In genomic region chr10:92062273-92062672, GRCh38 we compare ENCODE assay signal across 16 cellular contexts.
A peak's percentile ranks its signal among the peaks of the same experiment; 100 is the strongest.
DNase-seq lines count a peak whose midpoint lies in the region; ATAC-seq and TF ChIP-seq lines count a peak whose summit lies in the region.
"Had no signal": no experiment of that assay in that cellular context is flagged by ENCODE, and none has a peak within 500 bp of the region (broad histone marks: within the 10 kb centered on the region; RNA-seq: fewer than 3 reads in every experiment).

No MANE protein-coding gene starts in this region.

- H3K9ac ChIP-seq in PC-3 (ENCODE audit: low read length) = no peak overlapping the region
- H3K9ac ChIP-seq: BLaER1 treated with 17β-estradiol and CSF1 and Interleukin-3, amounts not matched to agents 10 nM and 100 nM had no signal

- H4K20me1 ChIP-seq in PC-3 (ENCODE audit: low read length) = no peaks in the 10 kb centered on the region

- H3K9me2 ChIP-seq in PC-3 (replicated peaks; ENCODE audit: low read length) = no peaks in the 10 kb centered on the region

- CTCF ChIA-PET in PC-3 (lab: Charles Lee) = no interaction called here

- no peaks in the 10 kb centered on the region for H3F3A ChIP-seq in PC-3 (ENCODE audit: low read length, unreplicated experiment)

- no TSS peak for BruUV-seq in PC-3 (replicated peaks; lab: Mats Ljungman, UMichigan)

- TF ChIP-seq CTCF in left ventricle myocardium inferior (IDR thresholded peaks at IDR 0.05; ENCODE audit: borderline replicate concordance) (no peak), PC-3 (conservative IDR thresholded peaks at IDR 0.05; ENCODE audit: low read depth, low read length) (no peak)

- H2AFZ ChIP-seq in PC-3 (ENCODE audit: low read length) = no peak overlapping the region

- intact Hi-C loops in Right ventricle myocardium inferior (cut with DNase I) = no loop called here
- intact Hi-C loops in cardiac septum (cut with DNase I) = no loop called here
- intact Hi-C loops in left ventricle myocardium inferior (cut with micrococcal nuclease) = no loop called here
- intact Hi-C loops in PC-3 (cut with micrococcal nuclease) = no loop called here

- no peaks in the 10 kb centered on the region for H3K27me3 ChIP-seq in left ventricle myocardium inferior (ENCODE audit: low read depth)
- no peaks in the 10 kb centered on the region for H3K27me3 ChIP-seq in PC-3 (ENCODE audit: low read length)
- H3K27me3 ChIP-seq: BLaER1 treated with 17β-estradiol and CSF1 and Interleukin-3, amounts not matched to agents 10 nM and 100 nM had no signal

- H3K9me3 ChIP-seq in left ventricle myocardium inferior (replicated peaks) = no peaks in the 10 kb centered on the region
- no peaks in the 10 kb centered on the region for H3K9me3 ChIP-seq in PC-3 (ENCODE audit: low read length)
- H3K9me3 ChIP-seq: BLaER1 treated with 17β-estradiol and CSF1 and Interleukin-3, amounts not matched to agents 10 nM and 100 nM had no signal

- ATAC-seq in Right ventricle myocardium inferior (peak; percentile 71), GM21723 (IDR thresholded peaks at IDR 0.05; ENCODE audit: unreplicated experiment) (no peak), PC-3 (no peak)
- ATAC-seq: CD8-positive, alpha-beta T cell; HCT116; HepG2 had no signal

- POLR2A ChIA-PET in PC-3 (lab: Charles Lee; ENCODE audit: unreplicated experiment) = no interaction called here

- peaks cover 28% of the 10 kb centered on the region for H3K4me1 ChIP-seq in left ventricle myocardium inferior
- H3K4me1 ChIP-seq in PC-3 (ENCODE audit: insufficient read depth, low read length) = no peaks in the 10 kb centered on the region
- H3K4me1 ChIP-seq: BLaER1 treated with 17β-estradiol and CSF1 and Interleukin-3, amounts not matched to agents 10 nM and 100 nM had no signal

- DNase-seq in Right ventricle myocardium inferior (ENCODE audit: missing footprints) = no peak
- no peak for DNase-seq in cardiac septum (ENCODE audit: low spot score)
- peak; percentile 27 for DNase-seq in NCI-H2029 treated with DMSO at 0.1 percent for 48 hours (lab: John Stamatoyannopoulos, UW)
- no peak for DNase-seq in left ventricle myocardium inferior
- no peak for DNase-seq in PC-3
- DNase-seq in NCI-H1105 (lab: John Stamatoyannopoulos, UW) = no peak
- DNase-seq: Calu3; CD8-positive, alpha-beta T cell; DMS79 treated with DMSO at 0.1 percent for 48 hours; GF-D8; GOT3; H7 had no signal

- peak overlapping the region; percentile 78 for H3K27ac ChIP-seq in left ventricle myocardium inferior (replicated peaks)
- H3K27ac ChIP-seq in PC-3 (ENCODE audit: low read length) = no peak overlapping the region
- H3K27ac ChIP-seq: BLaER1 treated with 17β-estradiol and CSF1 and Interleukin-3, amounts not matched to agents 10 nM and 100 nM had no signal

- H3K4me2 ChIP-seq in PC-3 (ENCODE audit: low read length) = no peak overlapping the region
- H3K4me2 ChIP-seq: BLaER1 treated with 17β-estradiol and CSF1 and Interleukin-3, amounts not matched to agents 10 nM and 100 nM had no signal

- H3K79me2 ChIP-seq in PC-3 (ENCODE audit: low read length) = no peaks in the 10 kb centered on the region

- no peak overlapping the region for H3K4me3 ChIP-seq in left ventricle myocardium inferior
- H3K4me3 ChIP-seq in PC-3 (ENCODE audit: low read length) = no peak overlapping the region
- H3K4me3 ChIP-seq: BLaER1 treated with 17β-estradiol and CSF1 and Interleukin-3, amounts not matched to agents 10 nM and 100 nM had no signal

- H3K36me3 ChIP-seq in left ventricle myocardium inferior (no peaks in the 10 kb centered on the region), PC-3 (ENCODE audit: low read depth, low read length) (no peaks in the 10 kb centered on the region)
